In genomic region chr6:128519132-128519930, GRCh38 we compare ENCODE assay signal across 1 cellular context.
A peak's percentile ranks its signal among the peaks of the same experiment; 100 is the strongest.
TF ChIP-seq lines count a peak whose summit lies in the region.

No MANE protein-coding gene starts in this region.

TF ChIP-seq in HepG2, 621 proteins besides CTCF, POLR2A, EP300 and RAD21 (continued from another document and continues in another):
- TF ChIP-seq TFDP1 (CRISPR knock-in tag; IDR thresholded peaks at IDR 0.05; ENCODE audit: borderline replicate concordance) (peak; percentile 49; the same call in 1 of the 2 replicates), ZFP36L1 (CRISPR knock-in tag; IDR thresholded peaks at IDR 0.05) (no peak), GLI4 (CRISPR knock-in tag; IDR thresholded peaks at IDR 0.05; ENCODE audit: borderline replicate concordance) (no peak), MLX (CRISPR knock-in tag; IDR thresholded peaks at IDR 0.05) (no peak), ZNF276 (CRISPR knock-in tag; IDR thresholded peaks at IDR 0.05; ENCODE audit: low read depth) (no peak), PHF20 (CRISPR knock-in tag; IDR thresholded peaks at IDR 0.05) (no peak), PHF5A (CRISPR knock-in tag; IDR thresholded peaks at IDR 0.05; ENCODE audit: low read depth, unreplicated experiment) (no peak), CEBPG (CRISPR knock-in tag; IDR thresholded peaks at IDR 0.05) (0 out of 2 replicates have a peak, but pooled peaks have one; percentile 24), ZNF7 (CRISPR knock-in tag; IDR thresholded peaks at IDR 0.05) (no peak), ZHX1 (CRISPR knock-in tag; IDR thresholded peaks at IDR 0.05; ENCODE audit: low read depth) (no peak), NRL (CRISPR knock-in tag; IDR thresholded peaks at IDR 0.05; ENCODE audit: borderline replicate concordance) (no peak; the same call in 1 of the 2 replicates), ZNF691 (CRISPR knock-in tag; IDR thresholded peaks at IDR 0.05; ENCODE audit: borderline replicate concordance, low read depth) (peak; percentile 94), HNF4G (IDR thresholded peaks at IDR 0.05; ENCODE audit: borderline replicate concordance, low read depth, low read length) (peak; percentile 39; the same call in 1 of the 2 replicates), HNF4G (CRISPR knock-in tag; IDR thresholded peaks at IDR 0.05; ENCODE audit: borderline replicate concordance, low read depth) (no peak), PRMT3 (CRISPR knock-in tag; IDR thresholded peaks at IDR 0.05; ENCODE audit: borderline replicate concordance, low read depth) (no peak), BRD4 (CRISPR knock-in tag; IDR thresholded peaks at IDR 0.05) (no peak; the same call in 1 of the 2 replicates), EED (CRISPR knock-in tag; IDR thresholded peaks at IDR 0.05) (no peak), ELF1 (CRISPR knock-in tag; IDR thresholded peaks at IDR 0.05) (peak; percentile 25; the same call in 1 of the 2 replicates), ZNF724P (CRISPR knock-in tag; IDR thresholded peaks at IDR 0.05; ENCODE audit: borderline replicate concordance) (no peak), ZNF367 (CRISPR knock-in tag; IDR thresholded peaks at IDR 0.05; ENCODE audit: borderline replicate concordance) (0 out of 2 replicates have a peak, but pooled peaks have one; percentile 35), ZBTB42 (CRISPR knock-in tag; IDR thresholded peaks at IDR 0.05) (peak; percentile 21; the same call in 1 of the 2 replicates), TGIF2 (CRISPR knock-in tag; IDR thresholded peaks at IDR 0.05) (0 out of 2 replicates have a peak, but pooled peaks have one; percentile 56), ARID5B (CRISPR knock-in tag; IDR thresholded peaks at IDR 0.05) (peak; percentile 31; the same call in 1 of the 2 replicates), KAT8 (CRISPR knock-in tag; IDR thresholded peaks at IDR 0.05) (peak; percentile 62; the same call in 1 of the 2 replicates), CENPBD1 (CRISPR knock-in tag; IDR thresholded peaks at IDR 0.05; ENCODE audit: borderline replicate concordance, low read depth) (no peak), THAP8 (CRISPR knock-in tag; IDR thresholded peaks at IDR 0.05; ENCODE audit: borderline replicate concordance) (no peak), TFE3 (CRISPR knock-in tag; IDR thresholded peaks at IDR 0.05) (no peak), ZNF20 (CRISPR knock-in tag; IDR thresholded peaks at IDR 0.05) (no peak; the same call in 1 of the 2 replicates), FOXA1 (IDR thresholded peaks at IDR 0.05) (no peak), FOXA1 (CRISPR knock-in tag; IDR thresholded peaks at IDR 0.05) (peak; percentile 6; the same call in 1 of the 2 replicates), SOX6 (IDR thresholded peaks at IDR 0.05) (no peak), SOX6 (CRISPR knock-in tag; IDR thresholded peaks at IDR 0.05) (peak; percentile 72), ZZZ3 (CRISPR knock-in tag; IDR thresholded peaks at IDR 0.05; ENCODE audit: borderline replicate concordance) (no peak), TSC22D2 (CRISPR knock-in tag; IDR thresholded peaks at IDR 0.05; ENCODE audit: borderline replicate concordance) (peak; percentile 63; the same call in 1 of the 2 replicates), ZNF275 (CRISPR knock-in tag; IDR thresholded peaks at IDR 0.05; ENCODE audit: borderline replicate concordance) (peak; percentile 40; the same call in 1 of the 2 replicates), SRSF9 (IDR thresholded peaks at IDR 0.05; ENCODE audit: borderline replicate concordance, insufficient read depth, low read depth, low read length, poor library complexity, severe bottlenecking) (no peak), ZNF577 (CRISPR knock-in tag; IDR thresholded peaks at IDR 0.05; ENCODE audit: borderline replicate concordance, low read depth) (no peak), LRRFIP1 (CRISPR knock-in tag; conservative IDR thresholded peaks at IDR 0.05) (no peak), ZBTB7B (CRISPR knock-in tag; IDR thresholded peaks at IDR 0.05) (peak; percentile 67; the same call in 1 of the 2 replicates)
